In the genomic region with DNA sequence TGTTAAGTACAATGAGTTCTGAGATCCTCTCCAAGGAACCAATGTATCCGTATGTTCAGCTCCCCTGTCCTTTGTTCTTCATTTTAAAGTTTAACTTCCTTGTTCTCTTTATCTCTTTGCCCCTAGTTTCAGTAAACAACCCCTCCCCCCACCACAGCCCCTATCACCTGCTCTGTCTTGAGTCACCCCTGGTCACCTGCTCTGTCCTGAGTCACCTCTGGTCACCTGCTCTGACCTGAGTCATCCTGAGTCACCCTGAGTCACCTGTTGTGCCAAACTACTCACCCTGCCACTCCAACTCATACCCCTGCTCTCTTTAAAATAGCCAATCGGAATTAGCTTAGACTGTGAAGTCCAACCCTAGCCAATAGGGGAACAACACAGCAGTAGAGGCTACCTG, we compare ENCODE assay signal across 19 cellular contexts.
DNase-seq lines count a peak whose midpoint lies in the region; ATAC-seq, FAIRE-seq and TF ChIP-seq lines count a peak whose summit lies in the region.
"Had no signal": no experiment of that assay in that cellular context is flagged by ENCODE, and none has a peak within 500 bp of the region (broad histone marks: within the 10 kb centered on the region; RNA-seq: fewer than 3 reads in every experiment).

No MANE protein-coding gene starts in this region.

- peaks cover 24% of the 10 kb centered on the region for H3K9me3 ChIP-seq in Caco-2
- H3K9me3 ChIP-seq in GM23248 (ENCODE audit: low read depth) = no peaks in the 10 kb centered on the region
- H3K9me3 ChIP-seq: BE2C, gastrocnemius medialis, SK-N-SH had no signal

- no peak for TF ChIP-seq POLR2A in GM12892 (IDR thresholded peaks at IDR 0.05; ENCODE audit: low read depth, low read length)

- CTCF ChIA-PET in Caco-2 (lab: Charles Lee) = interaction anchor here (0.9 kb wide), 1 partner anchor 45 kb away, joined by 3 read pairs; no protein-coding TSS in a partner anchor

- no TSS peak for BruUV-seq in Caco-2 (replicated peaks; lab: Mats Ljungman, UMichigan)

- no peak overlapping the region for H3K4me2 ChIP-seq in GM23248 (ENCODE audit: unreplicated experiment)
- H3K4me2 ChIP-seq: SK-N-SH had no signal

- no peak overlapping the region for H3K27ac ChIP-seq in GM23248
- H3K27ac ChIP-seq: gastrocnemius medialis had no signal

- H3K27ac Mint-ChIP-seq in Caco-2 (ENCODE audit: unreplicated experiment) = peak overlapping the region; percentile 91
- H3K27ac Mint-ChIP-seq in activated T-cell treated with anti-CD3 and anti-CD28 coated beads, Interleukin-2, amount 50 U/mL, for 72 hours = no peak overlapping the region
- H3K27ac Mint-ChIP-seq in nephron progenitor cell = no peak overlapping the region
- H3K27ac Mint-ChIP-seq: activated naive CD4-positive, alpha-beta T cell treated with anti-CD3 and anti-CD28 coated beads, Interleukin-2, amount 50 U/mL, for 24 hours; stimulated activated naive CD8-positive, alpha-beta T cell treated with anti-CD3 and anti-CD28 coated beads, Interleukin-15, Interleukin-2, amounts not matched to agents 100 ng/mL and 50 ng/mL, for 24 hours had no signal

- H3F3A ChIP-seq in GM23248 (ENCODE audit: insufficient read depth) = no peaks in the 10 kb centered on the region

- peaks cover 6% of the 10 kb centered on the region for H3K36me3 Mint-ChIP-seq in Caco-2 (ENCODE audit: insufficient read depth, unreplicated experiment)
- peaks cover 8 to 13% of the 10 kb centered on the region in 2 donors for H3K36me3 Mint-ChIP-seq in activated T-cell treated with anti-CD3 and anti-CD28 coated beads, Interleukin-2, amount 50 U/mL, for 72 hours (ENCODE audit: insufficient read depth in 2 of 2)
- no peaks in the 10 kb centered on the region for H3K36me3 Mint-ChIP-seq in nephron progenitor cell (ENCODE audit: low read depth)

- FAIRE-seq in GM12892 (lab: Jason Lieb, UNC) = no peak

- H3K79me2 ChIP-seq in GM23248 (ENCODE audit: insufficient read depth) = no peaks in the 10 kb centered on the region

- no peak overlapping the region for H3K9ac ChIP-seq in GM23248
- H3K9ac ChIP-seq: SK-N-SH had no signal

- no peaks in the 10 kb centered on the region for H3K27me3 Mint-ChIP-seq in Caco-2 (ENCODE audit: insufficient read depth, unreplicated experiment)
- H3K27me3 Mint-ChIP-seq in activated T-cell treated with anti-CD3 and anti-CD28 coated beads, Interleukin-2, amount 50 U/mL, for 72 hours (ENCODE audit: low read depth) = no peaks in the 10 kb centered on the region
- peaks cover 9% of the 10 kb centered on the region for H3K27me3 Mint-ChIP-seq in nephron progenitor cell (ENCODE audit: low read depth, poor library complexity)

- TF ChIP-seq CTCF in Caco-2 (IDR thresholded peaks at IDR 0.05; ENCODE audit: insufficient read depth in 1 of 2, low read depth in 1 of 2, low read length in 1 of 2, severe bottlenecking in 1 of 2, unreplicated experiment in 1 of 2) (no peak), nephron progenitor cell (IDR thresholded peaks at IDR 0.05) (no peak)

- H3K4me1 ChIP-seq in Caco-2 (peaks cover 15% of the 10 kb centered on the region), GM23248 (ENCODE audit: insufficient read depth) (no peaks in the 10 kb centered on the region)
- H3K4me1 ChIP-seq: BE2C, gastrocnemius medialis had no signal

- H3K4me1 Mint-ChIP-seq in Caco-2 (ENCODE audit: low read depth, unreplicated experiment) (peaks cover 22% of the 10 kb centered on the region), nephron progenitor cell (peaks cover 14% of the 10 kb centered on the region)
- no peaks in the 10 kb centered on the region for H3K4me1 Mint-ChIP-seq in activated T-cell treated with anti-CD3 and anti-CD28 coated beads, Interleukin-2, amount 50 U/mL, for 72 hours (ENCODE audit: low read depth)
- H3K4me1 Mint-ChIP-seq: activated naive CD4-positive, alpha-beta T cell treated with anti-CD3 and anti-CD28 coated beads, Interleukin-2, amount 50 U/mL, for 24 hours had no signal

- no peaks in the 10 kb centered on the region for H3K27me3 ChIP-seq in Caco-2 (replicated peaks; ENCODE audit: control insufficient read depth, insufficient read depth, low read length)
- H3K27me3 ChIP-seq in GM23248 (replicated peaks; ENCODE audit: insufficient read depth) = no peaks in the 10 kb centered on the region
- H3K27me3 ChIP-seq: BE2C, gastrocnemius medialis had no signal

- H4K20me1 ChIP-seq in GM23248 (ENCODE audit: insufficient read depth) = no peaks in the 10 kb centered on the region

- H3K4me3 ChIP-seq in Caco-2 (ENCODE audit: low read depth, low read length) (no peak overlapping the region), GM23248 (no peak overlapping the region)
- H3K4me3 ChIP-seq: gastrocnemius medialis had no signal

- H3K9me3 Mint-ChIP-seq in Caco-2 (ENCODE audit: unreplicated experiment) (peaks cover 39% of the 10 kb centered on the region), nephron progenitor cell (peaks cover 48% of the 10 kb centered on the region)
- peaks cover 13% of the 10 kb centered on the region in 2 donors for H3K9me3 Mint-ChIP-seq in activated T-cell treated with anti-CD3 and anti-CD28 coated beads, Interleukin-2, amount 50 U/mL, for 72 hours

- in situ Hi-C loops in GM23248 (cut with MboI) = no loop called here

- no peaks in the 10 kb centered on the region for H3K36me3 ChIP-seq in Caco-2 (ENCODE audit: control insufficient read depth, insufficient read depth, low read length)
- no peaks in the 10 kb centered on the region for H3K36me3 ChIP-seq in GM23248 (ENCODE audit: low read depth)
- H3K36me3 ChIP-seq: BE2C, gastrocnemius medialis had no signal

- peak; percentile 44 to 57 for ATAC-seq in activated T-cell treated with anti-CD3 and anti-CD28 coated beads, Interleukin-2, amount 50 U/mL, for 72 hours (replicated peaks in 1 of 2)
- ATAC-seq: gastrocnemius medialis had no signal

- H2AFZ ChIP-seq in GM23248 = no peak overlapping the region

- H3K4me3 Mint-ChIP-seq in Caco-2 (ENCODE audit: unreplicated experiment) (peak overlapping the region; percentile 29), nephron progenitor cell (no peak overlapping the region)
- no peak overlapping the region for H3K4me3 Mint-ChIP-seq in activated T-cell treated with anti-CD3 and anti-CD28 coated beads, Interleukin-2, amount 50 U/mL, for 72 hours
- H3K4me3 Mint-ChIP-seq: activated naive CD4-positive, alpha-beta T cell treated with anti-CD3 and anti-CD28 coated beads, Interleukin-2, amount 50 U/mL, for 24 hours; stimulated activated naive CD8-positive, alpha-beta T cell treated with anti-CD3 and anti-CD28 coated beads, Interleukin-15, Interleukin-2, amounts not matched to agents 100 ng/mL and 50 ng/mL, for 24 hours had no signal

- intact Hi-C loops in Caco-2 (cut with micrococcal nuclease; ENCODE audit: unreplicated experiment) = no loop called here

- POLR2A ChIA-PET in Caco-2 (lab: Charles Lee) = no interaction called here

- no peaks in the 10 kb centered on the region for H3K9me2 ChIP-seq in GM23248 (ENCODE audit: insufficient read depth)
- H3K9me2 ChIP-seq: SK-N-SH had no signal

- DNase-seq in Caco-2 (peak; percentile 76 to 81), GM23248 (peak; percentile 27), kidney tubule cell (ENCODE audit: low spot score) (peak; percentile 93), nephron progenitor cell (no peak), T-helper 2 cell (no peak), GM12892 (ENCODE audit: insufficient read length) (no peak), activated gamma-delta T cell treated with Interleukin-2 at 50 U/mL for 16 hours (no peak)
- peak; percentile 10 to 11 for DNase-seq in activated T-cell treated with anti-CD3 and anti-CD28 coated beads, Interleukin-2, amount 50 U/mL, for 72 hours
- DNase-seq: BE2C; central memory CD4-positive, alpha-beta T cell; DMS79; KBM-7; NCI-H1436 treated with DMSO at 0.1 percent for 48 hours; NCI-H345; nucleus accumbens; SK-N-SH had no signal

- 88 to 94% methylated on average over 2 of the region's 2 CpGs for WGBS in GM23248 (ENCODE audit: low coverage in 1 of 2, low lambda C conversion rate in 2 of 2, missing lambda C conversion rate in 2 of 2), 2 experiments

Comparison
In these comparisons a context has a peak if more than half of its experiments do, and no peak if none do; other contexts are left out.
1. DNase-seq: peak in Caco-2 (2 of 2), GM23248 (single experiment), activated T-cell treated with anti-CD3 and anti-CD28 coated beads, Interleukin-2, amount 50 U/mL, for 72 hours (2 of 2) and kidney tubule cell (single experiment); none in nephron progenitor cell (single experiment), T-helper 2 cell (0 of 5), GM12892 (single experiment) and activated gamma-delta T cell treated with Interleukin-2 at 50 U/mL for 16 hours (single experiment).